ENCODE assay signal across 18 cellular contexts in the genomic region with DNA sequence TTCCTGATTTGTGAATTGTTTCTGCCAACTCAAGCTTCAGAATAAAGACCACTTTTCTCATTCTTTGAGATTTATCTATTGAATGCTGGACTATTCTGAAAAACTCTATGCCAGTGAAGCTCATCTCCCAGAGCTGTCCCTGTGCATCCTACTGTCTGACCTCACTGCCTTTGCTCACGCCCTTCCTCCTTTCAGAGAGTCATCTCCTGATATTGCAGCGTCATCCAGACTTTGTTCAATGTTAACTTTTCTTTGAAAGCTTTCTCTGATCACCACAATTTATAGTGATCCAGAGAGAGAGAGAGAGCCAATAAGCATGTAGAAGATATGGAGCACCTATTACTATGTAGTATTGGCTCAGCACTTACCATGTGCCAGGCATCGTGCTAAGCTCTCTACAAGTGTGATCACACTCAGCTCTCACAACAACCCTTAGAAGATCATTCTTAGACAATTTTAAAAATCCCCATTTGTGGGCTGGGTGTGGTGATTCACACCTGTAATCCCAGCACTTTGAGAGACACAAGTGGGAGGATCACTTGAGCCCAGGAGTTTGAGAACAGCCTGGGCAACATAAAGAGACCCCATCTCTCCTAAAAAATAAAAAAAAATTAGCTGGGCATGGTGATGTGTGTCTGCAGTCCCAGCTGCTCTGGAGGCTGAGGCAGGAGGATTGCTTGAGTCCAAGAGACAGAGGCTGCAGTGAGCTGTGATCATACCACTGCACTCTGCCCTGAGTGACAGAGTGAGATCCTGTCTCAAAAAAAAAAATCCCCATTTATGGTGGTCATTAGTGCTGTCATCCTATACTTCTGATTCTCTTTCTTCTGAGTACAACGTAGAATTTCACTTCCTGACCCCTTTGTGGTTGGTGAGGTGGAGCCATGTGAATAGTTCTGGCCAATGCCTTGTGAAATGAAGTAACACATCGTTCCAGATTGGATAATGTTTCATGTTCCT. TPM values are rescaled to one million over a fixed set of nuclear protein-coding genes. Genes with fewer than 3 reads are reported as not detected.
A peak's percentile ranks its signal among the peaks of the same experiment; 100 is the strongest.
DNase-seq lines count a peak whose midpoint lies in the region; ATAC-seq and TF ChIP-seq lines count a peak whose summit lies in the region.
"Had no signal": no experiment of that assay in that cellular context is flagged by ENCODE, and none has a peak within 500 bp of the region (broad histone marks: within the 10 kb centered on the region; RNA-seq: fewer than 3 reads in every experiment).

No MANE protein-coding gene starts in this region.

- H3K9me3 ChIP-seq in BLaER1, result no peaks in the 10 kb centered on the region
- no peaks in the 10 kb centered on the region for H3K9me3 ChIP-seq in neural progenitor cell (ENCODE audit: low read depth)
- H3K9me3 ChIP-seq: suprapubic skin, uterus had no signal

- no peak overlapping the region for H3K4me3 Mint-ChIP-seq in activated T-helper 17 cell treated with anti-CD3 and anti-CD28 coated beads, Interleukin-2, amount 50 U/mL, for 72 hours
- no peak overlapping the region for H3K4me3 Mint-ChIP-seq in neural progenitor cell
- H3K4me3 Mint-ChIP-seq: CD4-positive, alpha-beta T cell; nephron progenitor cell; T-cell had no signal

- H3K4me3 ChIP-seq in BLaER1 (no peak overlapping the region), neural progenitor cell (no peak overlapping the region)
- H3K4me3 ChIP-seq: suprapubic skin, uterus had no signal

- H3K9ac ChIP-seq in BLaER1 (no peak overlapping the region), neural progenitor cell (no peak overlapping the region)

- no peaks in the 10 kb centered on the region for H3K79me2 ChIP-seq in neural progenitor cell (ENCODE audit: low read depth)

- H3K4me1 ChIP-seq in BLaER1 (peaks cover 30% of the 10 kb centered on the region), neural progenitor cell (no peaks in the 10 kb centered on the region)
- H3K4me1 ChIP-seq: uterus had no signal

- DNase-seq in ELR (ENCODE audit: low read depth) (peak; percentile 7), neural progenitor cell (ENCODE audit: low spot score) (no peak), NOMO-1 (lab: John Stamatoyannopoulos, UW; ENCODE audit: unreplicated experiment in 2 of 2) (no peak)
- DNase-seq in NK-92 treated with Interleukin-12 subunit alpha and Interleukin-12 subunit beta, amount 100 ng/mL, for 24 hours (lab: John Stamatoyannopoulos, UW), result no peak
- DNase-seq: activated CD4-positive, alpha-beta T cell treated with anti-CD3 and anti-CD28 coated beads for 4 hours; activated effector memory CD4-positive, alpha-beta T cell treated with Interleukin-2 at 50 U/mL for 16 hours; CD4-positive, alpha-beta T cell; cortex of kidney; GDM1; KG1; NCI-H187; nephron progenitor cell; T-cell; uterus had no signal

- no peak overlapping the region for H3K27ac ChIP-seq in BLaER1
- no peak overlapping the region for H3K27ac ChIP-seq in neural progenitor cell
- H3K27ac ChIP-seq: suprapubic skin, uterus had no signal

- no peak overlapping the region for H2AFZ ChIP-seq in neural progenitor cell (replicated peaks)

- H3K36me3 ChIP-seq in BLaER1 (no peaks in the 10 kb centered on the region), neural progenitor cell (no peaks in the 10 kb centered on the region)
- H3K36me3 ChIP-seq: suprapubic skin, uterus had no signal

- H3K27me3 ChIP-seq in BLaER1 (peaks cover 9% of the 10 kb centered on the region), neural progenitor cell (no peaks in the 10 kb centered on the region)
- H3K27me3 ChIP-seq: uterus had no signal

- H3K36me3 Mint-ChIP-seq in activated T-helper 17 cell treated with anti-CD3 and anti-CD28 coated beads, Interleukin-2, amount 50 U/mL, for 72 hours (ENCODE audit: low read depth), result no peaks in the 10 kb centered on the region
- H3K36me3 Mint-ChIP-seq in neural progenitor cell, result no peaks in the 10 kb centered on the region
- H3K36me3 Mint-ChIP-seq: T-cell had no signal

- ATAC-seq in activated T-helper 17 cell treated with anti-CD3 and anti-CD28 coated beads, Interleukin-2, amount 50 U/mL, for 72 hours (replicated peaks), result peak; percentile 84
- ATAC-seq in HG03442 (IDR thresholded peaks at IDR 0.05; ENCODE audit: unreplicated experiment), result no peak
- ATAC-seq: T-cell had no signal

- TF ChIP-seq CTCF in neural progenitor cell (IDR thresholded peaks at IDR 0.05), result no peak

- H3K4me2 ChIP-seq in BLaER1 (peak overlapping the region; percentile 51), neural progenitor cell (no peak overlapping the region)

- no peaks in the 10 kb centered on the region for H3F3A ChIP-seq in neural progenitor cell (ENCODE audit: low read depth)

- no peak overlapping the region for H3K27ac Mint-ChIP-seq in activated T-helper 17 cell treated with anti-CD3 and anti-CD28 coated beads, Interleukin-2, amount 50 U/mL, for 72 hours
- peak overlapping the region; percentile 25 for H3K27ac Mint-ChIP-seq in neural progenitor cell
- H3K27ac Mint-ChIP-seq: CD4-positive, alpha-beta T cell; nephron progenitor cell; T-cell had no signal

- peaks cover 22% of the 10 kb centered on the region; the same call in 1 of the 2 replicates for H4K20me1 ChIP-seq in BLaER1
- no peaks in the 10 kb centered on the region for H4K20me1 ChIP-seq in neural progenitor cell (ENCODE audit: low read depth)

- H3K9me3 Mint-ChIP-seq in activated T-helper 17 cell treated with anti-CD3 and anti-CD28 coated beads, Interleukin-2, amount 50 U/mL, for 72 hours, result no peaks in the 10 kb centered on the region
- no peaks in the 10 kb centered on the region for H3K9me3 Mint-ChIP-seq in neural progenitor cell
- H3K9me3 Mint-ChIP-seq: CD4-positive, alpha-beta T cell; nephron progenitor cell; T-cell had no signal

- H3K4me1 Mint-ChIP-seq in activated T-helper 17 cell treated with anti-CD3 and anti-CD28 coated beads, Interleukin-2, amount 50 U/mL, for 72 hours, result no peaks in the 10 kb centered on the region
- H3K4me1 Mint-ChIP-seq in neural progenitor cell, result peaks cover 16% of the 10 kb centered on the region
- H3K4me1 Mint-ChIP-seq: T-cell had no signal

- H3K27me3 Mint-ChIP-seq in activated T-helper 17 cell treated with anti-CD3 and anti-CD28 coated beads, Interleukin-2, amount 50 U/mL, for 72 hours, result peaks cover 14% of the 10 kb centered on the region
- peaks cover 13% of the 10 kb centered on the region for H3K27me3 Mint-ChIP-seq in neural progenitor cell (ENCODE audit: insufficient read depth, low read depth)
- H3K27me3 Mint-ChIP-seq: CD4-positive, alpha-beta T cell had no signal

RNA-seq across cellular contexts. Expression of a gene that starts 30.4 kb away (rescaled TPM):
- 100 to 1,000 TPM in 1 of 2 donors, 10 to 100 TPM in 1; 94.9 to 131 TPM for total RNA-seq in activated T-helper 17 cell treated with anti-CD3 and anti-CD28 coated beads, Interleukin-2, amount 50 U/mL, for 72 hours
- total RNA-seq in neural progenitor cell (ENCODE audit: low replicate concordance), result 22.1 and 78.5 TPM in 2 replicates
